Comparison of ENCODE assay signal across 14 cellular contexts in the genomic region with DNA sequence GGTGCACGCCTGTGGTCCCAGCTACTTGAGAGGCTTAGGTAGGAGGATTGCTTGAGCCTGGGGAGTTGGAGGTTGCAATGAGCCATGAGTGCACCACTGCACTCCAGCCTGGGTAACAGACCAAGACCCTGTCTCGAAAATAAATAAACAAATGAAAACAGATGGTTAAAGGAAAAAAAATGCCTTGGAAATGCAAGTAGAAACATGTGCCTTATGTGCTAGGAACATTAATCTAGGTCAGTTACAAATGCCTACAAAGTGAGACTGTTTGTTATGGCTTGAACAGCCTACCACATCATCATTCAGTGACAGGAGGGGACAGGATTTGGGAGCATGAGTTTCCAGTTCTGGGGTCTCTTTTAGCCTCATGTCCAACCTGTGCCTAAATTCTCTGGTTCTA. TPM values are rescaled to one million over a fixed set of nuclear protein-coding genes. Genes with fewer than 3 reads are reported as not detected.
DNase-seq lines count a peak whose midpoint lies in the region; ATAC-seq and TF ChIP-seq lines count a peak whose summit lies in the region.
"Had no signal": no experiment of that assay in that cellular context is flagged by ENCODE, and none has a peak within 500 bp of the region (broad histone marks: within the 10 kb centered on the region; RNA-seq: fewer than 3 reads in every experiment).

No MANE protein-coding gene starts in this region.

- no peaks in the 10 kb centered on the region for H3K36me3 Mint-ChIP-seq in WTC11

- 60% methylated on average over 1 of the region's 2 CpGs for WGBS in mesenchymal stem cell

- no peak overlapping the region for H2BK120ac ChIP-seq in mesenchymal stem cell (ENCODE audit: low read depth, low read length)

- no peaks in the 10 kb centered on the region for H3K9me2 ChIP-seq in DOHH2 (replicated peaks; ENCODE audit: control insufficient read depth, low read length)

- no peak overlapping the region for H2BK15ac ChIP-seq in mesenchymal stem cell (ENCODE audit: low read depth, poor library complexity, severe bottlenecking)

- H3F3A ChIP-seq in DOHH2 (ENCODE audit: control insufficient read depth, insufficient read depth), result peaks cover 71% of the 10 kb centered on the region

- CTCF ChIA-PET in WTC11 (lab: Charles Lee), result no interaction called here

- no peaks in the 10 kb centered on the region for H4K20me1 ChIP-seq in DOHH2 (ENCODE audit: control insufficient read depth, insufficient read depth, low read depth, low read length)

- peaks cover 97% of the 10 kb centered on the region for H3K4me1 ChIP-seq in DOHH2 (ENCODE audit: control insufficient read depth, low read length)
- peaks cover 5% of the 10 kb centered on the region for H3K4me1 ChIP-seq in mesenchymal stem cell (ENCODE audit: control insufficient read depth, insufficient read depth, low read depth, low read length)
- H3K4me1 ChIP-seq: HAP-1 had no signal

- peak overlapping the region; percentile 94 for H3K4me2 ChIP-seq in DOHH2 (ENCODE audit: low read length)
- H3K4me2 ChIP-seq in mesenchymal stem cell (ENCODE audit: low read length, poor library complexity, severe bottlenecking), result no peak overlapping the region

- no peak overlapping the region for H3K4me3 Mint-ChIP-seq in WTC11
- H3K4me3 Mint-ChIP-seq: T-helper 17 cell had no signal

- H3K14ac ChIP-seq in mesenchymal stem cell (ENCODE audit: low read length in 2 of 2), result no peak overlapping the region

- no peak overlapping the region for H4K8ac ChIP-seq in mesenchymal stem cell (ENCODE audit: low read length)

- H3K4me3 ChIP-seq in DOHH2 (ENCODE audit: low read length) (peak overlapping the region; percentile 72), mesenchymal stem cell (ENCODE audit: insufficient read depth in 1 of 2, low read depth in 1 of 2, low read length in 2 of 2) (no peak overlapping the region), MG63 (no peak overlapping the region)
- H3K4me3 ChIP-seq: HAP-1 had no signal

- 0 out of 2 replicates have a peak overlapping the region, but pooled peaks have one; percentile 36 for H3K27ac Mint-ChIP-seq in WTC11
- H3K27ac Mint-ChIP-seq: T-helper 17 cell had no signal

- H3K27me3 ChIP-seq in DOHH2 (ENCODE audit: control insufficient read depth, low read length) (no peaks in the 10 kb centered on the region), mesenchymal stem cell (ENCODE audit: control insufficient read depth in 1 of 2, insufficient read depth in 1 of 2, low read length in 2 of 2) (no peaks in the 10 kb centered on the region), MG63 (no peaks in the 10 kb centered on the region)

- H3K79me1 ChIP-seq in mesenchymal stem cell (replicated peaks; ENCODE audit: low read length, poor library complexity, severe bottlenecking), result no peaks in the 10 kb centered on the region

- POLR2A ChIA-PET in WTC11 (lab: Charles Lee), result no interaction called here

- H2BK12ac ChIP-seq in mesenchymal stem cell (ENCODE audit: low read length in 2 of 2), result no peak overlapping the region

- no peak overlapping the region for H3K9ac ChIP-seq in mesenchymal stem cell (ENCODE audit: low read length)

- H3K27ac ChIP-seq in DOHH2 (ENCODE audit: low read depth, low read length), result peak overlapping the region; percentile 99
- H3K27ac ChIP-seq in mesenchymal stem cell (ENCODE audit: low read length, poor library complexity, severe bottlenecking), result no peak overlapping the region

- no peak overlapping the region for H3K4ac ChIP-seq in mesenchymal stem cell (ENCODE audit: low read depth in 1 of 2, low read length in 2 of 2)

- no peak for TF ChIP-seq CTCF in DOHH2 (IDR thresholded peaks at IDR 0.05; ENCODE audit: low read depth, low read length, poor library complexity, severe bottlenecking)
- TF ChIP-seq CTCF in WTC11 (IDR thresholded peaks at IDR 0.05), result no peak

- no peak overlapping the region for H2AK5ac ChIP-seq in mesenchymal stem cell (ENCODE audit: low read length, severe bottlenecking)

- peaks cover 68% of the 10 kb centered on the region for H3K79me2 ChIP-seq in DOHH2 (ENCODE audit: control insufficient read depth, low read length)

- no peak overlapping the region for H4K91ac ChIP-seq in mesenchymal stem cell (ENCODE audit: low read length)

- H3K23ac ChIP-seq in mesenchymal stem cell (ENCODE audit: low read length in 2 of 2), result no peak overlapping the region

- peak; percentile 52 for DNase-seq in NAMALWA (ENCODE audit: low spot score)
- no peak for DNase-seq in WTC11 (ENCODE audit: low spot score)
- DNase-seq in mesenchymal stem cell, result peak; percentile 31
- no peak for DNase-seq in activated naive CD4-positive, alpha-beta T cell treated with Interleukin-2 at 50 U/mL for 16 hours
- no peak for DNase-seq in MG63
- no peak for DNase-seq in superior temporal gyrus (ENCODE audit: extremely low spot score)
- DNase-seq: ACHN, NCI-H1436 treated with DMSO at 0.1 percent for 48 hours, NCI-H2107, SHP77 treated with DMSO at 0.1 percent for 48 hours, T-helper 17 cell had no signal

- no peaks in the 10 kb centered on the region for H3K4me1 Mint-ChIP-seq in WTC11

- no peak overlapping the region for H2BK5ac ChIP-seq in mesenchymal stem cell (ENCODE audit: low read depth, low read length, poor library complexity, severe bottlenecking)

- no peak overlapping the region for H2AFZ ChIP-seq in mesenchymal stem cell (ENCODE audit: low read depth, low read length)

- H3K36me3 ChIP-seq in DOHH2 (ENCODE audit: control insufficient read depth, low read length), result peaks cover 11% of the 10 kb centered on the region
- H3K36me3 ChIP-seq in mesenchymal stem cell (ENCODE audit: control insufficient read depth in 1 of 2, insufficient read depth in 2 of 2, low read depth in 1 of 2, low read length in 2 of 2), result no peaks in the 10 kb centered on the region
- H3K36me3 ChIP-seq in MG63, result no peaks in the 10 kb centered on the region
- H3K36me3 ChIP-seq: HAP-1 had no signal

- H3K9me3 Mint-ChIP-seq in WTC11, result no peaks in the 10 kb centered on the region

- no peak for ATAC-seq in WTC11
- ATAC-seq in HG02623 (IDR thresholded peaks at IDR 0.05; ENCODE audit: unreplicated experiment), result no peak
- ATAC-seq: T-helper 17 cell had no signal

- H3K27me3 Mint-ChIP-seq in WTC11 (ENCODE audit: low read depth), result no peaks in the 10 kb centered on the region

- no peaks in the 10 kb centered on the region for H3K9me3 ChIP-seq in DOHH2 (ENCODE audit: control insufficient read depth, insufficient read depth, low read length)
- no peaks in the 10 kb centered on the region for H3K9me3 ChIP-seq in mesenchymal stem cell (ENCODE audit: control insufficient read depth, low read length)
- H3K9me3 ChIP-seq in MG63, result no peaks in the 10 kb centered on the region
- H3K9me3 ChIP-seq: HAP-1 had no signal

- no peak overlapping the region for H3K18ac ChIP-seq in mesenchymal stem cell (ENCODE audit: low read depth in 1 of 2, low read length in 2 of 2)

TF ChIP-seq in WTC11, 78 proteins besides CTCF, POLR2A, EP300 and RAD21:
- no peak for TF ChIP-seq GABPB1 (CRISPR knock-in tag; IDR thresholded peaks at IDR 0.05)
- no peak for TF ChIP-seq GTF2I (CRISPR knock-in tag; conservative IDR thresholded peaks at IDR 0.05)

RNA-seq across cellular contexts. Expression of gene BCAT1, which starts 52.4 kb away (rescaled TPM):
- total RNA-seq in WTC11 (2021), result 239 to 267 TPM (median 240 TPM) in 3 replicates
- 65.2 TPM for polyA plus RNA-seq in mesenchymal stem cell (2013, experiment 1 of 2)
- polyA plus RNA-seq in mesenchymal stem cell (2013, experiment 2 of 2), result 68.3 TPM
- 49.6 and 61.5 TPM in 2 replicates for total RNA-seq in MG63 (2014; rRNA removed; shearing (Covaris generic); ENCODE audit: low replicate concordance)

Comparison
In these comparisons a context has a peak if more than half of its experiments do, and no peak if none do; other contexts are left out.
1. DNase-seq: peak in NAMALWA (single experiment) and mesenchymal stem cell (single experiment); none in WTC11 (single experiment), activated naive CD4-positive, alpha-beta T cell treated with Interleukin-2 at 50 U/mL for 16 hours (single experiment), MG63 (single experiment) and superior temporal gyrus (single experiment).